Comparison of ENCODE assay signal across 17 cellular contexts in genomic region chr2:143545059-143545458, GRCh38.
A peak's percentile ranks its signal among the peaks of the same experiment; 100 is the strongest.
DNase-seq lines count a peak whose midpoint lies in the region; ATAC-seq and TF ChIP-seq lines count a peak whose summit lies in the region.
"Had no signal": no experiment of that assay in that cellular context is flagged by ENCODE, and none has a peak within 500 bp of the region (broad histone marks: within the 10 kb centered on the region; RNA-seq: fewer than 3 reads in every experiment).

No MANE protein-coding gene starts in this region.

- 96% methylated on average over 2 of the region's 2 CpGs for WGBS in smooth muscle cell (ENCODE audit: low lambda C conversion rate)

- H3K9ac ChIP-seq in DND-41 (ENCODE audit: low read depth, low read length) (no peak overlapping the region), smooth muscle cell (ENCODE audit: low read depth) (no peak overlapping the region)

- peaks cover 6% of the 10 kb centered on the region for H3K9me3 Mint-ChIP-seq in CD4-positive, alpha-beta T cell
- peaks cover 20 to 24% (median 21%) of the 10 kb centered on the region in 5 experiments for H3K9me3 Mint-ChIP-seq in brain
- peaks cover 5% of the 10 kb centered on the region for H3K9me3 Mint-ChIP-seq in natural killer cell treated with Interleukin-12 subunit alpha and Interleukin-12 subunit beta and Interleukin-15 and Interleukin-18, amount 100 ng/mL, for 72 hours

- H3K27ac Mint-ChIP-seq in CD4-positive, alpha-beta T cell: peak overlapping the region; percentile 60
- peak overlapping the region in 3 of 5 experiments; percentile 1 to 85 (median 79) for H3K27ac Mint-ChIP-seq in brain
- no peak overlapping the region for H3K27ac Mint-ChIP-seq in natural killer cell treated with Interleukin-12 subunit alpha and Interleukin-12 subunit beta and Interleukin-15 and Interleukin-18, amount 100 ng/mL, for 72 hours
- H3K27ac Mint-ChIP-seq: dendritic cell treated with granulocyte-macrophage colony-stimulating factor and Interleukin-4, amounts not matched to agents 40 ng/mL and 50 ng/mL, for 4 days had no signal

- H3K79me2 ChIP-seq in DND-41 (ENCODE audit: insufficient read depth, low read length): no peaks in the 10 kb centered on the region; the same call in 1 of the 2 replicates
- H3K79me2 ChIP-seq in smooth muscle cell (ENCODE audit: low read depth): no peaks in the 10 kb centered on the region

- POLR2A ChIA-PET in CD4-positive, alpha-beta T cell (lab: Charles Lee): interaction anchor here (0.8 kb wide), 1 partner anchor 27 kb away, joined by 3 read pairs; no protein-coding TSS in a partner anchor

- intact Hi-C loops in CD4-positive, alpha-beta T cell (cut with DNase I, micrococcal nuclease): no loop called here

- H3K36me3 Mint-ChIP-seq in CD4-positive, alpha-beta T cell (ENCODE audit: low read depth): peaks cover 70% of the 10 kb centered on the region
- peaks cover 15% of the 10 kb centered on the region for H3K36me3 Mint-ChIP-seq in brain
- H3K36me3 Mint-ChIP-seq in natural killer cell treated with Interleukin-12 subunit alpha and Interleukin-12 subunit beta and Interleukin-15 and Interleukin-18, amount 100 ng/mL, for 72 hours: peaks cover 10% of the 10 kb centered on the region

- H4K20me1 ChIP-seq in DND-41 (ENCODE audit: insufficient read depth, low read length): no peaks in the 10 kb centered on the region
- H4K20me1 ChIP-seq in smooth muscle cell (ENCODE audit: low read depth): no peaks in the 10 kb centered on the region

- H2AFZ ChIP-seq in DND-41 (ENCODE audit: low read depth, low read length): no peak overlapping the region
- H2AFZ ChIP-seq in smooth muscle cell (ENCODE audit: low read depth): no peak overlapping the region

- H3F3A ChIP-seq in smooth muscle cell (ENCODE audit: low read depth): peaks cover 3% of the 10 kb centered on the region

- no peak overlapping the region for H3K4me2 ChIP-seq in DND-41 (ENCODE audit: insufficient read depth, low read length)
- H3K4me2 ChIP-seq in smooth muscle cell: no peak overlapping the region

- CTCF ChIA-PET in CD4-positive, alpha-beta T cell (lab: Charles Lee): no interaction called here

- peak overlapping the region; percentile 27 for H3K4me3 Mint-ChIP-seq in CD4-positive, alpha-beta T cell
- H3K4me3 Mint-ChIP-seq in brain: peak overlapping the region in 2 of 5 experiments; percentile 7 to 47
- no peak overlapping the region for H3K4me3 Mint-ChIP-seq in natural killer cell treated with Interleukin-12 subunit alpha and Interleukin-12 subunit beta and Interleukin-15 and Interleukin-18, amount 100 ng/mL, for 72 hours
- H3K4me3 Mint-ChIP-seq: dendritic cell treated with granulocyte-macrophage colony-stimulating factor and Interleukin-4, amounts not matched to agents 40 ng/mL and 50 ng/mL, for 4 days; H9 had no signal

- peak; percentile 75 for ATAC-seq in CD4-positive, alpha-beta T cell (ENCODE audit: poor library complexity)
- peak; percentile 72; the same call in 2 of the 3 replicates for ATAC-seq in DND-41 (ENCODE audit: insufficient read depth, low read depth)
- ATAC-seq in natural killer cell treated with Interleukin-12 subunit alpha and Interleukin-12 subunit beta and Interleukin-15 and Interleukin-18, amount 100 ng/mL, for 72 hours: no peak
- ATAC-seq: body of pancreas, left lung had no signal

- H3K27ac ChIP-seq in CD4-positive, alpha-beta T cell (ENCODE audit: low read depth, low read length): no peak overlapping the region
- H3K27ac ChIP-seq in DND-41 (ENCODE audit: low read length) (no peak overlapping the region), smooth muscle cell (ENCODE audit: low read depth) (no peak overlapping the region)
- H3K27ac ChIP-seq: body of pancreas, VCaP had no signal

- H3K4me3 ChIP-seq in DND-41 (ENCODE audit: low read depth in 1 of 2, low read length in 2 of 2) (no peak overlapping the region), smooth muscle cell (no peak overlapping the region)
- H3K4me3 ChIP-seq: body of pancreas, left lung had no signal

- DNase-seq in CD4-positive, alpha-beta T cell: peak in 1 of 10 experiments; percentile 2
- DNase-seq in DND-41: peak; percentile 17
- DNase-seq in natural killer cell treated with Interleukin-12 subunit alpha and Interleukin-12 subunit beta and Interleukin-15 and Interleukin-18, amount 100 ng/mL, for 72 hours (ENCODE audit: low spot score): peak; percentile 60
- no peak for DNase-seq in DMS 273 treated with DMSO at 0.1 percent for 48 hours (lab: John Stamatoyannopoulos, UW)
- no peak for DNase-seq in NCI-H2227 (lab: John Stamatoyannopoulos, UW; ENCODE audit: unreplicated experiment)
- DNase-seq in smooth muscle cell (lab: John Stamatoyannopoulos, UW; ENCODE audit: unreplicated experiment): no peak
- DNase-seq: activated naive CD4-positive, alpha-beta T cell treated with Interleukin-2 at 50 U/mL for 16 hours; body of pancreas; H9; left lung; NCI-H1092; NCI-H510A; RPMI8226; stimulated activated CD4-positive, alpha-beta T cell treated with anti-CD3 and anti-CD28 coated beads, Interleukin-2, amount 100 ng/mL, for 24 hours had no signal

- H3K27me3 ChIP-seq in CD4-positive, alpha-beta T cell (ENCODE audit: control insufficient read depth, insufficient read depth, low read length): no peaks in the 10 kb centered on the region
- H3K27me3 ChIP-seq in DND-41 (ENCODE audit: insufficient read depth, low read length, poor library complexity) (no peaks in the 10 kb centered on the region), smooth muscle cell (ENCODE audit: low read depth) (no peaks in the 10 kb centered on the region)
- H3K27me3 ChIP-seq: body of pancreas, left lung had no signal

- peaks cover 65% of the 10 kb centered on the region for H3K4me1 Mint-ChIP-seq in CD4-positive, alpha-beta T cell (ENCODE audit: low read depth)
- peaks cover 22% of the 10 kb centered on the region for H3K4me1 Mint-ChIP-seq in brain
- peaks cover 14 to 20% of the 10 kb centered on the region in 2 donors for H3K4me1 Mint-ChIP-seq in natural killer cell treated with Interleukin-12 subunit alpha and Interleukin-12 subunit beta and Interleukin-15 and Interleukin-18, amount 100 ng/mL, for 72 hours (ENCODE audit: low read depth in 2 of 2)

- H3K27me3 Mint-ChIP-seq in CD4-positive, alpha-beta T cell: no peaks in the 10 kb centered on the region
- H3K27me3 Mint-ChIP-seq in brain: peaks cover 6% of the 10 kb centered on the region
- no peaks in the 10 kb centered on the region for H3K27me3 Mint-ChIP-seq in natural killer cell treated with Interleukin-12 subunit alpha and Interleukin-12 subunit beta and Interleukin-15 and Interleukin-18, amount 100 ng/mL, for 72 hours
- H3K27me3 Mint-ChIP-seq: dendritic cell treated with granulocyte-macrophage colony-stimulating factor and Interleukin-4, amounts not matched to agents 40 ng/mL and 50 ng/mL, for 4 days had no signal

- no peaks in the 10 kb centered on the region for H3K4me1 ChIP-seq in DND-41 (ENCODE audit: insufficient read depth, low read length)
- peaks cover 12% of the 10 kb centered on the region for H3K4me1 ChIP-seq in smooth muscle cell (ENCODE audit: low read depth)
- H3K4me1 ChIP-seq: body of pancreas had no signal

- no peak for TF ChIP-seq CTCF in CD4-positive, alpha-beta T cell (IDR thresholded peaks at IDR 0.05)
- TF ChIP-seq CTCF in DND-41 (IDR thresholded peaks at IDR 0.05; ENCODE audit: borderline replicate concordance, extremely low read depth, low read length, poor library complexity, severe bottlenecking): no peak
- no peak for TF ChIP-seq CTCF in brain (conservative IDR thresholded peaks at IDR 0.05)
- no peak for TF ChIP-seq CTCF in smooth muscle cell (IDR thresholded peaks at IDR 0.05; ENCODE audit: borderline replicate concordance, insufficient read depth, poor library complexity, severe bottlenecking)

- H3K36me3 ChIP-seq in DND-41 (ENCODE audit: insufficient read depth, low read length) (peaks cover 17% of the 10 kb centered on the region; the same call in 1 of the 2 replicates), smooth muscle cell (ENCODE audit: low read depth) (no peaks in the 10 kb centered on the region)
- H3K36me3 ChIP-seq: left lung had no signal

- no peaks in the 10 kb centered on the region for H3K9me3 ChIP-seq in CD4-positive, alpha-beta T cell (ENCODE audit: control insufficient read depth, low read length)
- no peaks in the 10 kb centered on the region for H3K9me3 ChIP-seq in DND-41 (ENCODE audit: insufficient read depth, low read length, severe bottlenecking)
- H3K9me3 ChIP-seq in smooth muscle cell (replicated peaks; ENCODE audit: low read depth): no peaks in the 10 kb centered on the region
- H3K9me3 ChIP-seq: body of pancreas, left lung had no signal

Comparison
In these comparisons a context has a peak if more than half of its experiments do, and no peak if none do; other contexts are left out.
1. ATAC-seq: peak in CD4-positive, alpha-beta T cell (single experiment) and DND-41 (single experiment); none in natural killer cell treated with Interleukin-12 subunit alpha and Interleukin-12 subunit beta and Interleukin-15 and Interleukin-18, amount 100 ng/mL, for 72 hours (0 of 2).
2. DNase-seq: peak in DND-41 (single experiment) and natural killer cell treated with Interleukin-12 subunit alpha and Interleukin-12 subunit beta and Interleukin-15 and Interleukin-18, amount 100 ng/mL, for 72 hours (single experiment); none in DMS 273 treated with DMSO at 0.1 percent for 48 hours (single experiment), NCI-H2227 (single experiment) and smooth muscle cell (single experiment).
3. H3K27ac Mint-ChIP-seq: peak in CD4-positive, alpha-beta T cell (single experiment) and brain (3 of 5); none in natural killer cell treated with Interleukin-12 subunit alpha and Interleukin-12 subunit beta and Interleukin-15 and Interleukin-18, amount 100 ng/mL, for 72 hours (0 of 2).